25 cellular contexts compared by ENCODE assay signal in the genomic region with DNA sequence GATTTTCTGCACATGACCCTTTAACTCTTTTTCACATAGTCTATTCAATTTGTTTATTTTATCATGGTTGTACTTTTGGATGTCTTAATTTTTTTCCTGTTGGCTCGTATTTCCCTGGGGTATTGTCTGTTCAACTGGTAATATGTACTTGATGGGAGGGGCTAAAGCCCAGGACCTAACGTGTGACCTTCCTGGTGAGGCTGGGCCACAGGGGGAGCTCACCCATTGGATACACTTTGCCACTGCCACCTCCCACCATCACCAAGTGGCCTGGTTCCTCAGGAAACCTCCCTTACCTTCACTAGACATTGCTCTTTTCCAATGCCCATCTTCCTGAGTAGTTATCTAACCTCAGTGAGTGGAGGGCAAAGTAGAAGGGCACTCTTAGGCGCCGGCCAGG.
DNase-seq lines count a peak whose midpoint lies in the region; ATAC-seq, FAIRE-seq and TF ChIP-seq lines count a peak whose summit lies in the region.
"Had no signal": no experiment of that assay in that cellular context is flagged by ENCODE, and none has a peak within 500 bp of the region (broad histone marks: within the 10 kb centered on the region; RNA-seq: fewer than 3 reads in every experiment).

No MANE protein-coding gene starts in this region.

- H3K23ac ChIP-seq in IMR-90 (ENCODE audit: low read depth, low read length) (no peak overlapping the region), H1 (ENCODE audit: insufficient read length) (no peak overlapping the region), neuronal stem cell (ENCODE audit: low read depth, low read length, poor library complexity) (no peak overlapping the region)

- H3K36me3 ChIP-seq in Caco-2 (ENCODE audit: control insufficient read depth, insufficient read depth, low read length) = no peaks in the 10 kb centered on the region; the same call in 1 of the 2 replicates
- H3K36me3 ChIP-seq in IMR-90 (ENCODE audit: control insufficient read depth, insufficient read depth, low read length) = no peaks in the 10 kb centered on the region
- no peaks in the 10 kb centered on the region for H3K36me3 ChIP-seq in H1 (ENCODE audit: control insufficient read depth in 2 of 4, insufficient read depth in 4 of 4, low read length in 3 of 4)
- H3K36me3 ChIP-seq in neuronal stem cell (replicated peaks in 1 of 2; ENCODE audit: control insufficient read depth in 2 of 2, insufficient read depth in 2 of 2, low read length in 2 of 2) = peaks cover 0 to 2% of the 10 kb centered on the region in 2 donors
- H3K36me3 ChIP-seq: BE2C had no signal

- H2BK15ac ChIP-seq in IMR-90 (ENCODE audit: low read depth, low read length) = no peak overlapping the region; the same call in 2 of the 3 replicates
- H2BK15ac ChIP-seq in H1 (ENCODE audit: low read length) = no peak overlapping the region
- H2BK15ac ChIP-seq in neuronal stem cell (ENCODE audit: low read length) = no peak overlapping the region

- TF ChIP-seq CTCF in Caco-2 (IDR thresholded peaks at IDR 0.05; ENCODE audit: insufficient read depth in 1 of 2, low read depth in 1 of 2, low read length in 1 of 2, severe bottlenecking in 1 of 2, unreplicated experiment in 1 of 2) = no peak
- TF ChIP-seq CTCF in IMR-90 (conservative IDR thresholded peaks at IDR 0.05; ENCODE audit: low read depth, low read length) = no peak
- no peak for TF ChIP-seq CTCF in H1 (IDR thresholded peaks at IDR 0.05; ENCODE audit: control extremely low read depth in 1 of 3, insufficient read depth in 1 of 3, low read depth in 1 of 3, low read length in 3 of 3)

- dilution Hi-C loops in IMR-90 (cut with HindIII; ENCODE audit: low sequenced_read_pairs, unreplicated experiment) = no loop called here

- POLR2A ChIA-PET in Caco-2 (lab: Charles Lee) = no interaction called here
- POLR2A ChIA-PET in IMR-90 (lab: Charles Lee; ENCODE audit: unreplicated experiment) = no interaction called here
- POLR2A ChIA-PET in H1 (lab: Charles Lee; ENCODE audit: partially characterized antibody) = no interaction called here
- POLR2A ChIA-PET in activated CD4-positive, alpha-beta T cell treated with anti-CD3 and anti-CD28 coated beads for 36 hours (lab: Charles Lee) = no interaction called here

- H3K27ac ChIP-seq in IMR-90 (ENCODE audit: insufficient read depth, low read length) (no peak overlapping the region), H1 (ENCODE audit: low read depth, low read length) (no peak overlapping the region), neuronal stem cell (replicated peaks; ENCODE audit: low read length) (no peak overlapping the region)
- H3K27ac ChIP-seq: A549; BLaER1 treated with 17β-estradiol and CSF1 and Interleukin-3, amounts not matched to agents 10 nM and 100 nM had no signal

- H3K9ac ChIP-seq in IMR-90 (ENCODE audit: low read depth, low read length) (no peak overlapping the region), H1 (replicated peaks in 1 of 4; ENCODE audit: extremely low read depth in 1 of 4, low read depth in 3 of 4, low read length in 3 of 4) (no peak overlapping the region), neuronal stem cell (ENCODE audit: low read depth, low read length, poor library complexity) (no peak overlapping the region)
- H3K9ac ChIP-seq: BLaER1 treated with 17β-estradiol and CSF1 and Interleukin-3, amounts not matched to agents 10 nM and 100 nM had no signal

- TF ChIP-seq EP300 in H1 (IDR thresholded peaks at IDR 0.05; ENCODE audit: borderline replicate concordance in 1 of 2, low read depth in 2 of 2, low read length in 2 of 2) = no peak

- H3K4ac ChIP-seq in IMR-90 (ENCODE audit: low read depth, low read length) (peak overlapping the region; percentile 41; the same call in 1 of the 2 replicates), H1 (replicated peaks; ENCODE audit: insufficient read length, low read depth, low read length) (no peak overlapping the region), neuronal stem cell (ENCODE audit: low read length) (no peak overlapping the region)

- H3K4me3 Mint-ChIP-seq in Caco-2 (ENCODE audit: unreplicated experiment) = no peak overlapping the region
- no peak overlapping the region for H3K4me3 Mint-ChIP-seq in activated CD4-positive, alpha-beta T cell treated with anti-CD3 and anti-CD28 coated beads for 36 hours
- H3K4me3 Mint-ChIP-seq: CD14-positive monocyte; CD4-positive, alpha-beta T cell; CD8-positive, alpha-beta memory T cell; GM23338 had no signal

- H3K4me1 ChIP-seq in Caco-2 = peaks cover 34% of the 10 kb centered on the region
- H3K4me1 ChIP-seq in IMR-90 (ENCODE audit: control insufficient read depth, insufficient read depth, low read length) = peaks cover 10% of the 10 kb centered on the region
- no peaks in the 10 kb centered on the region for H3K4me1 ChIP-seq in H1 (replicated peaks in 1 of 4; ENCODE audit: control insufficient read depth in 3 of 4, insufficient read depth in 4 of 4, low read length in 3 of 4)
- no peaks in the 10 kb centered on the region for H3K4me1 ChIP-seq in neuronal stem cell (ENCODE audit: control insufficient read depth in 2 of 2, insufficient read depth in 1 of 2, low read depth in 1 of 2, low read length in 2 of 2)
- H3K4me1 ChIP-seq: BLaER1 treated with 17β-estradiol and CSF1 and Interleukin-3, amounts not matched to agents 10 nM and 100 nM had no signal

- ATAC-seq in IMR-90 (ENCODE audit: low read depth) (no peak), HG02678 (IDR thresholded peaks at IDR 0.05; ENCODE audit: unreplicated experiment) (no peak)
- ATAC-seq in activated CD4-positive, alpha-beta T cell treated with anti-CD3 and anti-CD28 coated beads for 36 hours = no peak
- ATAC-seq: GM23338 had no signal

- H3K4me3 ChIP-seq in Caco-2 (ENCODE audit: low read depth, low read length) (no peak overlapping the region), IMR-90 (ENCODE audit: insufficient read depth, low read depth, low read length) (no peak overlapping the region), H1 (ENCODE audit: extremely low read depth in 1 of 4, insufficient read depth in 2 of 4, low read depth in 3 of 4, low read length in 4 of 4) (no peak overlapping the region), neuronal stem cell (ENCODE audit: low read length in 2 of 2) (no peak overlapping the region)
- H3K4me3 ChIP-seq: A549; BLaER1 treated with 17β-estradiol and CSF1 and Interleukin-3, amounts not matched to agents 10 nM and 100 nM; GM23338 had no signal

- H3K9me3 ChIP-seq in Caco-2 (peaks cover 5% of the 10 kb centered on the region; the same call in 1 of the 2 replicates), IMR-90 (ENCODE audit: control insufficient read depth, insufficient read depth, low read length) (no peaks in the 10 kb centered on the region), H1 (ENCODE audit: insufficient read depth in 2 of 2, low read depth in 1 of 2, low read length in 1 of 2) (no peaks in the 10 kb centered on the region), neuronal stem cell (replicated peaks in 1 of 2; ENCODE audit: control insufficient read depth in 2 of 2, insufficient read depth in 1 of 2, low read depth in 1 of 2, low read length in 2 of 2) (no peaks in the 10 kb centered on the region)
- H3K9me3 ChIP-seq: A549, BE2C had no signal

- in situ Hi-C loops in IMR-90 (cut with MboI; ENCODE audit: low sequenced_read_pairs) = no loop called here

- no peak overlapping the region for H2AK9ac ChIP-seq in IMR-90 (replicated peaks; ENCODE audit: low read depth, low read length, poor library complexity)

- CTCF ChIA-PET in Caco-2 (lab: Charles Lee) (interaction anchor here (0.6 kb wide), 2 partner anchors 231 to 593 kb away, joined by 3 to 6 read pairs; no protein-coding TSS in a partner anchor), IMR-90 (lab: Yijun Ruan, JAX) (no interaction called here), H1 (lab: Charles Lee; ENCODE audit: partially characterized antibody) (interaction anchor here (0.5 to 1.2 kb wide), 2 partner anchors 23 to 124 kb away, joined by 3 read pairs; no protein-coding TSS in a partner anchor)
- CTCF ChIA-PET in activated CD4-positive, alpha-beta T cell treated with anti-CD3 and anti-CD28 coated beads for 36 hours (lab: Charles Lee) = no interaction called here

- no peak for FAIRE-seq in H1 (lab: Jason Lieb, UNC)
- FAIRE-seq: A549, GM12891, GM18507, H54 had no signal

- no CpG with 5 or more reads among the region's 4 CpGs for WGBS in IMR-90 (ENCODE audit: extremely low coverage in 2 of 2, insufficient read length in 1 of 2), 2 experiments
- 92% methylated on average over 4 of the region's 4 CpGs; no CpG with 5 or more reads in 1 of the 2 experiments for WGBS in H1 (ENCODE audit: extremely low coverage in 1 of 2, insufficient coverage in 1 of 2, insufficient read length in 1 of 2, insufficient replicate concordance in 2 of 2, low coverage in 1 of 2, low lambda C conversion rate in 2 of 2, missing lambda C conversion rate in 1 of 2), 2 experiments
- no CpG with 5 or more reads among the region's 4 CpGs for WGBS in neuronal stem cell (ENCODE audit: extremely low coverage in 2 of 2, insufficient read length in 2 of 2, insufficient replicate concordance in 1 of 2), 2 donors

- H3K36me3 Mint-ChIP-seq in Caco-2 (ENCODE audit: insufficient read depth, unreplicated experiment) = no peaks in the 10 kb centered on the region
- H3K36me3 Mint-ChIP-seq in activated CD4-positive, alpha-beta T cell treated with anti-CD3 and anti-CD28 coated beads for 36 hours (ENCODE audit: low read depth) = peaks cover 3% of the 10 kb centered on the region

- H4K20me1 ChIP-seq in IMR-90 (ENCODE audit: insufficient read depth, low read length) = no peaks in the 10 kb centered on the region
- H4K20me1 ChIP-seq in H1 (replicated peaks in 1 of 2; ENCODE audit: control insufficient read depth in 1 of 2, insufficient read depth in 2 of 2, low read length in 2 of 2) = no peaks in the 10 kb centered on the region
- H4K20me1 ChIP-seq: BLaER1 treated with 17β-estradiol and CSF1 and Interleukin-3, amounts not matched to agents 10 nM and 100 nM had no signal

- H2BK5ac ChIP-seq in IMR-90 (ENCODE audit: low read depth, low read length, poor library complexity, severe bottlenecking) (no peak overlapping the region), H1 (ENCODE audit: low read depth, low read length) (no peak overlapping the region), neuronal stem cell (ENCODE audit: low read length) (no peak overlapping the region)

- no peaks in the 10 kb centered on the region; the same call in 1 of the 2 replicates for H3K23me2 ChIP-seq in H1 (ENCODE audit: low read depth, low read length)

- H3K56ac ChIP-seq in IMR-90 (ENCODE audit: extremely low read depth, insufficient read depth, low read length) (no peak overlapping the region), H1 (replicated peaks; ENCODE audit: insufficient read length, low read depth, low read length) (no peak overlapping the region)

- no peak for TF ChIP-seq POLR2A in IMR-90 (IDR thresholded peaks at IDR 0.05; ENCODE audit: low read depth, low read length)
- TF ChIP-seq POLR2A in H1 (IDR thresholded peaks at IDR 0.05; ENCODE audit: control extremely low read depth in 1 of 2, low read depth in 2 of 2, low read length in 2 of 2) = no peak

- H4K5ac ChIP-seq in IMR-90 (ENCODE audit: low read depth, low read length) (peak overlapping the region; percentile 72), H1 (ENCODE audit: insufficient read length, low read depth, low read length) (no peak overlapping the region)

- no peaks in the 10 kb centered on the region for H3K79me2 ChIP-seq in H1 (ENCODE audit: control insufficient read depth in 1 of 2, insufficient read depth in 2 of 2, low read length in 2 of 2)

- H3K9me3 Mint-ChIP-seq in Caco-2 (ENCODE audit: unreplicated experiment) = peaks cover 11% of the 10 kb centered on the region
- H3K9me3 Mint-ChIP-seq in activated CD4-positive, alpha-beta T cell treated with anti-CD3 and anti-CD28 coated beads for 36 hours (ENCODE audit: low read depth) = no peaks in the 10 kb centered on the region
- H3K9me3 Mint-ChIP-seq: CD4-positive, alpha-beta T cell; CD8-positive, alpha-beta memory T cell; GM23338 had no signal

- H3K27me3 ChIP-seq in Caco-2 (replicated peaks; ENCODE audit: control insufficient read depth, insufficient read depth, low read length) (no peaks in the 10 kb centered on the region), IMR-90 (ENCODE audit: control insufficient read depth, insufficient read depth, low read length) (no peaks in the 10 kb centered on the region), H1 (replicated peaks in 1 of 4; ENCODE audit: control insufficient read depth in 3 of 4, extremely low read depth in 1 of 4, insufficient read depth in 3 of 4, low read length in 3 of 4) (no peaks in the 10 kb centered on the region), neuronal stem cell (ENCODE audit: control insufficient read depth in 3 of 3, insufficient read depth in 3 of 3, low read depth in 1 of 3, low read length in 3 of 3) (peaks cover 0 to 1% (median 0%) of the 10 kb centered on the region in 3 experiments)
- H3K27me3 ChIP-seq: BE2C; BLaER1 treated with 17β-estradiol and CSF1 and Interleukin-3, amounts not matched to agents 10 nM and 100 nM had no signal

- TF ChIP-seq RAD21 in IMR-90 (IDR thresholded peaks at IDR 0.05; ENCODE audit: low read length) = no peak
- TF ChIP-seq RAD21 in H1 (IDR thresholded peaks at IDR 0.05 in 1 of 2, conservative IDR thresholded peaks at IDR 0.05 in 1 of 2; ENCODE audit: low read depth in 2 of 2, low read length in 2 of 2) = no peak

- H4K91ac ChIP-seq in IMR-90 (ENCODE audit: insufficient read depth, low read depth, low read length) = peak overlapping the region; percentile 10; the same call in 1 of the 2 replicates
- no peak overlapping the region for H4K91ac ChIP-seq in H1 (replicated peaks; ENCODE audit: insufficient read length, low read length)
- H4K91ac ChIP-seq in neuronal stem cell (ENCODE audit: low read depth, low read length, poor library complexity) = no peak overlapping the region

- no peaks in the 10 kb centered on the region for H3K27me3 Mint-ChIP-seq in Caco-2 (ENCODE audit: insufficient read depth, unreplicated experiment)
- no peaks in the 10 kb centered on the region for H3K27me3 Mint-ChIP-seq in activated CD4-positive, alpha-beta T cell treated with anti-CD3 and anti-CD28 coated beads for 36 hours
- H3K27me3 Mint-ChIP-seq: CD4-positive, alpha-beta T cell; CD8-positive, alpha-beta memory T cell had no signal

- BruUV-seq in Caco-2 (replicated peaks; lab: Mats Ljungman, UMichigan) = no TSS peak
- no TSS peak for BruUV-seq in IMR-90 (replicated peaks; lab: Mats Ljungman, UMichigan)

- H3K14ac ChIP-seq in IMR-90 (replicated peaks; ENCODE audit: low read depth, low read length) (no peak overlapping the region), H1 (ENCODE audit: insufficient read length) (no peak overlapping the region), neuronal stem cell (ENCODE audit: low read length) (peak overlapping the region; percentile 42)

- peak overlapping the region; percentile 9; the same call in 1 of the 2 replicates for H2AK5ac ChIP-seq in IMR-90 (ENCODE audit: low read depth, low read length)
- H2AK5ac ChIP-seq in H1 (ENCODE audit: low read depth, low read length) = no peak overlapping the region
- no peak overlapping the region for H2AK5ac ChIP-seq in neuronal stem cell (ENCODE audit: low read depth, low read length)

- no peak overlapping the region for H4K8ac ChIP-seq in IMR-90 (ENCODE audit: low read depth in 2 of 2, low read length in 2 of 2)
- 0 out of 2 replicates have a peak overlapping the region, but pooled peaks have one; percentile 23 for H4K8ac ChIP-seq in H1 (ENCODE audit: extremely low read depth, insufficient read depth, low read length)
- no peak overlapping the region for H4K8ac ChIP-seq in neuronal stem cell (ENCODE audit: low read depth, low read length)

- H3K27ac Mint-ChIP-seq in Caco-2 (ENCODE audit: unreplicated experiment) = peak overlapping the region; percentile 24
- H3K27ac Mint-ChIP-seq in activated CD4-positive, alpha-beta T cell treated with anti-CD3 and anti-CD28 coated beads for 36 hours = no peak overlapping the region
- H3K27ac Mint-ChIP-seq: CD14-positive monocyte; CD4-positive, alpha-beta T cell; GM23338 had no signal

- H3K18ac ChIP-seq in IMR-90 (ENCODE audit: low read depth, low read length) (no peak overlapping the region), H1 (ENCODE audit: extremely low read depth, low read length) (no peak overlapping the region), neuronal stem cell (ENCODE audit: low read length) (peak overlapping the region; percentile 13)

- H2BK120ac ChIP-seq in IMR-90 (ENCODE audit: low read depth, low read length) (peak overlapping the region; percentile 40), H1 (replicated peaks; ENCODE audit: low read depth, low read length) (no peak overlapping the region), neuronal stem cell (ENCODE audit: low read depth, low read length) (no peak overlapping the region)

- no peak overlapping the region for H2BK12ac ChIP-seq in H1 (ENCODE audit: low read depth, low read length)
- no peak overlapping the region for H2BK12ac ChIP-seq in neuronal stem cell (ENCODE audit: low read length)

- peaks cover 0 to 4% of the 10 kb centered on the region in 2 experiments; a peak in 1 of 4 replicates for H3K79me1 ChIP-seq in IMR-90 (ENCODE audit: low read depth in 1 of 2, low read length in 2 of 2)
- no peaks in the 10 kb centered on the region for H3K79me1 ChIP-seq in H1 (ENCODE audit: low read depth, low read length)
- no peaks in the 10 kb centered on the region for H3K79me1 ChIP-seq in neuronal stem cell (ENCODE audit: low read depth, low read length)

- intact Hi-C loops in Caco-2 (cut with micrococcal nuclease; ENCODE audit: unreplicated experiment) = loop anchor here (10.0 kb wide), 1 partner anchor 212 kb away; no protein-coding TSS in a partner anchor
- intact Hi-C loops in IMR-90 (cut with micrococcal nuclease) = no loop called here
- intact Hi-C loops in activated CD4-positive, alpha-beta T cell treated with anti-CD3 and anti-CD28 coated beads for 36 hours (cut with DNase I, micrococcal nuclease) = no loop called here

- peak overlapping the region; percentile 41 for H2BK20ac ChIP-seq in IMR-90 (ENCODE audit: low read depth, low read length)
- H2BK20ac ChIP-seq in H1 (ENCODE audit: low read length) = no peak overlapping the region

- DNase-seq in Caco-2 (no peak), IMR-90 (no peak), H1 (ENCODE audit: low read depth in 1 of 2, low spot score in 2 of 2) (no peak), neuronal stem cell (ENCODE audit: low spot score) (no peak), SIG-M5 (lab: John Stamatoyannopoulos, UW) (no peak)
- DNase-seq in activated CD4-positive, alpha-beta T cell treated with anti-CD3 and anti-CD28 coated beads for 36 hours = no peak
- DNase-seq: 8988T; ACHN; AML-193; BE2C; Calu3; CD4-positive, alpha-beta T cell; CD8-positive, alpha-beta memory T cell; DMS53; DMS79 treated with DMSO at 0.1 percent for 48 hours; GF-D8; HCEC 1CT had no signal

- H2AFZ ChIP-seq in IMR-90 (replicated peaks; ENCODE audit: low read length, poor library complexity) (no peak overlapping the region), H1 (ENCODE audit: low read length) (no peak overlapping the region), neuronal stem cell (ENCODE audit: low read length) (no peak overlapping the region)
- H2AFZ ChIP-seq: GM23338 had no signal

- H3K9me1 ChIP-seq in IMR-90 (ENCODE audit: insufficient read depth, low read length) = peaks cover 6% of the 10 kb centered on the region

- H3K4me2 ChIP-seq in IMR-90 (ENCODE audit: low read depth, low read length) (no peak overlapping the region), H1 (ENCODE audit: insufficient read depth in 1 of 2, low read depth in 2 of 2, low read length in 2 of 2) (no peak overlapping the region), neuronal stem cell (ENCODE audit: insufficient read depth, low read length, poor library complexity, severe bottlenecking) (no peak overlapping the region)
- H3K4me2 ChIP-seq: A549; BLaER1 treated with 17β-estradiol and CSF1 and Interleukin-3, amounts not matched to agents 10 nM and 100 nM; GM23338 had no signal

- peaks cover 31% of the 10 kb centered on the region for H3K4me1 Mint-ChIP-seq in Caco-2 (ENCODE audit: low read depth, unreplicated experiment)
- no peaks in the 10 kb centered on the region for H3K4me1 Mint-ChIP-seq in activated CD4-positive, alpha-beta T cell treated with anti-CD3 and anti-CD28 coated beads for 36 hours
- H3K4me1 Mint-ChIP-seq: CD14-positive monocyte; CD8-positive, alpha-beta memory T cell; GM23338 had no signal

Comparison
In these comparisons a context has a peak if more than half of its experiments do, and no peak if none do; other contexts are left out.
1. CTCF ChIA-PET loops: an anchor here in Caco-2 (0.6 kb wide) and H1 (0.5 to 1.2 kb wide); none called in IMR-90 and activated CD4-positive, alpha-beta T cell treated with anti-CD3 and anti-CD28 coated beads for 36 hours.